15 cellular contexts compared by ENCODE assay signal in the genomic region with DNA sequence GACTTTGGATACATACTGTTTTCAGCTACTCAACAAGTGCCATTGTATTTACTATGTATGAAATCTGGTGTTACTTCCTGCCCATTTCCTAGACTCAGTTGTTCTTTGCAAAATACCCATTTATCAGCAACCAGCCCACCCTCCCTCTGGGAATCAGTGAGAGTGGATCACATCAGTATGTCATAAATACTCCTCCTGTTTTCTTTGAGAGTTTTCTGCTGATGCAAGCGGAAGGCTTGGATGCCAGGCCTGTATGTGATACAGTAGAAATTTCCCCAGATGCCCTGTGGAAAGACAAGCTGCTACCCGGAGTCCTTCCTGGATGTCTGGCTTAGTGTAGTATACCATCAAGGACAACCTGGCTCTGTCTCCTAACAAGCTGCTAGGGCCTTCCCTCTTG. TPM values are rescaled to one million over a fixed set of nuclear protein-coding genes. Genes with fewer than 3 reads are reported as not detected.
DNase-seq lines count a peak whose midpoint lies in the region; ATAC-seq, FAIRE-seq and TF ChIP-seq lines count a peak whose summit lies in the region.
"Had no signal": no experiment of that assay in that cellular context is flagged by ENCODE, and none has a peak within 500 bp of the region (broad histone marks: within the 10 kb centered on the region; RNA-seq: fewer than 3 reads in every experiment).

No MANE protein-coding gene starts in this region.

- no peaks in the 10 kb centered on the region for H3K9me3 ChIP-seq in CD4-positive, alpha-beta T cell (ENCODE audit: control insufficient read depth, low read length)
- H3K9me3 ChIP-seq: gastroesophageal sphincter, SJSA1 had no signal

- CTCF ChIA-PET in CD4-positive, alpha-beta T cell (lab: Charles Lee) = interaction anchor here (1.0 to 3.9 kb wide), 6 partner anchors 13 to 101 kb away, joined by 3 to 29 read pairs (median 4); no protein-coding TSS in a partner anchor
- CTCF ChIA-PET in activated CD4-positive, alpha-beta memory T cell treated with anti-CD3 and anti-CD28 coated beads, Interleukin-2, amount 10 ng/mL, durations not matched to agents 7 days and 5 days (lab: Charles Lee) = interaction anchor here (2.9 to 7.9 kb wide), 3 partner anchors 14 to 117 kb away, joined by 9 to 99 read pairs (median 38); no protein-coding TSS in a partner anchor

- H3K4me1 Mint-ChIP-seq in CD4-positive, alpha-beta T cell (ENCODE audit: low read depth) = peaks cover 71% of the 10 kb centered on the region
- peaks cover 59% of the 10 kb centered on the region for H3K4me1 Mint-ChIP-seq in activated CD4-positive, alpha-beta memory T cell treated with anti-CD3 and anti-CD28 coated beads, Interleukin-2, amount 10 ng/mL, durations not matched to agents 7 days and 5 days
- H3K4me1 Mint-ChIP-seq in memory B cell = peaks cover 41% of the 10 kb centered on the region

- peaks cover 25% of the 10 kb centered on the region for H3K36me3 Mint-ChIP-seq in CD4-positive, alpha-beta T cell (ENCODE audit: low read depth)
- H3K36me3 Mint-ChIP-seq in activated CD4-positive, alpha-beta memory T cell treated with anti-CD3 and anti-CD28 coated beads, Interleukin-2, amount 10 ng/mL, durations not matched to agents 7 days and 5 days (ENCODE audit: low read depth) = peaks cover 37% of the 10 kb centered on the region
- peaks cover 8% of the 10 kb centered on the region for H3K36me3 Mint-ChIP-seq in memory B cell

- peak overlapping the region; percentile 59 for H3K27ac ChIP-seq in CD4-positive, alpha-beta T cell (ENCODE audit: low read depth, low read length)
- H3K27ac ChIP-seq: gastroesophageal sphincter, HL-60, SJSA1 had no signal

- POLR2A ChIA-PET in CD4-positive, alpha-beta T cell (lab: Charles Lee) = interaction anchor here (0.9 to 8.5 kb wide), 14 partner anchors 10 to 116 kb away, joined by 3 to 268 read pairs (median 6); no protein-coding TSS in a partner anchor
- POLR2A ChIA-PET in activated CD4-positive, alpha-beta memory T cell treated with anti-CD3 and anti-CD28 coated beads, Interleukin-2, amount 10 ng/mL, durations not matched to agents 7 days and 5 days (lab: Charles Lee) = interaction anchor here (0.6 to 12.5 kb wide), 16 partner anchors 9 to 480 kb away, joined by 3 to 512 read pairs (median 8); partner anchors contain the start of gene NEK7

- H3K27me3 ChIP-seq in CD4-positive, alpha-beta T cell (ENCODE audit: control insufficient read depth, insufficient read depth, low read length) = no peaks in the 10 kb centered on the region
- H3K27me3 ChIP-seq: gastroesophageal sphincter, SJSA1 had no signal

- ATAC-seq in CD4-positive, alpha-beta T cell (ENCODE audit: poor library complexity) = no peak
- ATAC-seq in memory B cell (ENCODE audit: low read depth) (no peak), HG02884 (IDR thresholded peaks at IDR 0.05; ENCODE audit: unreplicated experiment) (no peak), GM21423 (IDR thresholded peaks at IDR 0.05; ENCODE audit: unreplicated experiment) (no peak), left lobe of liver (no peak)
- ATAC-seq: gastroesophageal sphincter had no signal

- H3K27ac Mint-ChIP-seq in CD4-positive, alpha-beta T cell = peak overlapping the region; percentile 98
- H3K27ac Mint-ChIP-seq in activated CD4-positive, alpha-beta memory T cell treated with anti-CD3 and anti-CD28 coated beads, Interleukin-2, amount 10 ng/mL, durations not matched to agents 7 days and 5 days = peak overlapping the region; percentile 80
- peak overlapping the region; percentile 83 for H3K27ac Mint-ChIP-seq in memory B cell

- FAIRE-seq in GM18507 (lab: Jason Lieb, UNC) = peak; percentile 67
- FAIRE-seq: endothelial cell of umbilical vein had no signal

- no peaks in the 10 kb centered on the region for H3K27me3 Mint-ChIP-seq in CD4-positive, alpha-beta T cell
- H3K27me3 Mint-ChIP-seq in activated CD4-positive, alpha-beta memory T cell treated with anti-CD3 and anti-CD28 coated beads, Interleukin-2, amount 10 ng/mL, durations not matched to agents 7 days and 5 days = no peaks in the 10 kb centered on the region
- H3K27me3 Mint-ChIP-seq in memory B cell = no peaks in the 10 kb centered on the region

- intact Hi-C loops in CD4-positive, alpha-beta T cell (cut with DNase I, micrococcal nuclease) = loop anchor here in 1 of 2 experiments (5.0 kb wide), 2 partner anchors 79 to 114 kb away; no protein-coding TSS in a partner anchor

- peaks cover 4% of the 10 kb centered on the region for H3K9me3 Mint-ChIP-seq in CD4-positive, alpha-beta T cell
- H3K9me3 Mint-ChIP-seq in activated CD4-positive, alpha-beta memory T cell treated with anti-CD3 and anti-CD28 coated beads, Interleukin-2, amount 10 ng/mL, durations not matched to agents 7 days and 5 days = peaks cover 2% of the 10 kb centered on the region
- H3K9me3 Mint-ChIP-seq in memory B cell = peaks cover 5% of the 10 kb centered on the region

- no peak for DNase-seq in CD4-positive, alpha-beta T cell
- DNase-seq in GM18507 (ENCODE audit: extremely low spot score, insufficient read length, low read depth) = no peak
- DNase-seq in activated CD4-positive, alpha-beta memory T cell treated with anti-CD3 and anti-CD28 coated beads, Interleukin-2, amount 10 ng/mL, durations not matched to agents 7 days and 5 days = no peak
- no peak for DNase-seq in memory B cell (ENCODE audit: low spot score in 2 of 2)
- DNase-seq in stimulated activated naive CD4-positive, alpha-beta T cell (lab: John Stamatoyannopoulos, UW) = no peak
- DNase-seq in left lobe of liver (ENCODE audit: low spot score) = no peak
- DNase-seq: AML-193, anterior cingulate cortex, NCI-H1436 treated with DMSO at 0.1 percent for 48 hours had no signal

- no peak for TF ChIP-seq CTCF in CD4-positive, alpha-beta T cell (IDR thresholded peaks at IDR 0.05)

- peak overlapping the region; percentile 59 for H3K4me3 Mint-ChIP-seq in CD4-positive, alpha-beta T cell
- peak overlapping the region; percentile 31 for H3K4me3 Mint-ChIP-seq in activated CD4-positive, alpha-beta memory T cell treated with anti-CD3 and anti-CD28 coated beads, Interleukin-2, amount 10 ng/mL, durations not matched to agents 7 days and 5 days
- H3K4me3 Mint-ChIP-seq in memory B cell = peak overlapping the region; percentile 24

RNA-seq across cellular contexts. Expression of gene PTPRC, which starts 2.4 kb away (rescaled TPM):
- 100 to 1,000 TPM; 661 to 698 TPM for total RNA-seq in CD4-positive, alpha-beta T cell
- total RNA-seq in activated CD4-positive, alpha-beta memory T cell treated with anti-CD3 and anti-CD28 coated beads, Interleukin-2, amount 10 ng/mL, durations not matched to agents 7 days and 5 days = 100 to 1,000 TPM; 724 to 731 TPM
- total RNA-seq in left lobe of liver = 5.4 TPM
- total RNA-seq: endothelial cell of umbilical vein, SJSA1 had no signal

Comparison
In these comparisons a context has a peak if more than half of its experiments do, and no peak if none do; other contexts are left out.
1. RNA of gene PTPRC, which starts 2.4 kb away (total RNA-seq): 724 to 731 TPM in activated CD4-positive, alpha-beta memory T cell treated with anti-CD3 and anti-CD28 coated beads, Interleukin-2, amount 10 ng/mL, durations not matched to agents 7 days and 5 days and 661 to 698 TPM in CD4-positive, alpha-beta T cell; 5.4 TPM in left lobe of liver (single experiment); every median in the first group is over 100 times any median in the second.
2. Peak in every context shown above with its lines, with median percentiles within 50 percentile points of each other: H3K27ac Mint-ChIP-seq and H3K4me3 Mint-ChIP-seq.